27 cellular contexts compared by ENCODE assay signal in the genomic region with DNA sequence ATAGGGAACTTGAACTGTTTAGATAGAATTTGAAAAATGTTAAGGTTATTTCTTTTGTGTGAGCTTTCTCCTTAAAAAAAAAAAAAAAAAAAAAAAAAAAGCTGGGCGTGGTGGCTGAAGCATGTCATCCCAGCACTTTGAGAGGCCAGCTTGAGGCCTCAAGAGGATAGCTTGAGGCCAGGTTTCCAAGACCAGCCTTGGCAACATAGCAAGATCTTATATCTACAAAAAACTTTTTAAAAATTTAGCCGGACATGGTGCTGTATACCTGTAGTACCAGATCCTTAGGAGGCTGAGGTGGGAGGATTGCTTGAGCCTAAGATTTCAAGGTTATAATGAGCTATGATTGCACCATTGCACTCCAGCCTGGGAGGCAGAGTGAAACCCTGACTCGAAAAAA.
"Had no signal": no experiment of that assay in that cellular context is flagged by ENCODE, and none has a peak within 500 bp of the region (broad histone marks: within the 10 kb centered on the region; RNA-seq: fewer than 3 reads in every experiment).

No MANE protein-coding gene starts in this region.

- DNase-seq: activated CD4-positive, alpha-beta memory T cell treated with anti-CD3 and anti-CD28 coated beads for 36 hours; activated CD4-positive, alpha-beta T cell treated with anti-CD3 and anti-CD28 coated beads for 36 hours; activated CD4-positive, alpha-beta T cell treated with anti-CD3 and anti-CD28 coated beads, Interleukin-2, amount 10 ng/mL, durations not matched to agents 24 days and 14 days; activated CD4-positive, CD25-positive, alpha-beta regulatory T cell; activated CD4-positive, CD25-positive, alpha-beta regulatory T cell treated with anti-CD3 and anti-CD28 coated beads, Interleukin-2, amount 50 U/mL, for 72 hours; activated CD8-positive, alpha-beta memory T cell treated with anti-CD3 and anti-CD28 coated beads, Interleukin-2, amount 10 ng/mL, durations not matched to agents 7 days and 5 days; activated CD8-positive, alpha-beta memory T cell treated with anti-CD3 and anti-CD28 coated beads, Interleukin-2, amount 50 U/mL, for 4 hours; activated CD8-positive, alpha-beta T cell treated with anti-CD3 and anti-CD28 coated beads, Interleukin-2, amount 10 ng/mL, durations not matched to agents 7 days and 5 days; activated effector memory CD4-positive, alpha-beta T cell treated with anti-CD3 and anti-CD28 coated beads, Interleukin-2, amount 50 U/mL, for 16 hours; activated naive CD4-positive, alpha-beta T cell treated with anti-CD3 and anti-CD28 coated beads for 36 hours; activated naive CD8-positive, alpha-beta T cell treated with anti-CD3 and anti-CD28 coated beads for 36 hours; activated naive CD8-positive, alpha-beta T cell treated with anti-CD3 and anti-CD28 coated beads, Interleukin-2, amount 50 U/mL, for 24 hours; activated T-cell treated with anti-CD3 and anti-CD28 coated beads, Interleukin-2, amount 50 U/mL, for 1 hour; activated T-cell treated with anti-CD3 and anti-CD28 coated beads, Interleukin-2, amount 50 U/mL, for 48 hours; adrenal gland; amygdala; aorta; body of pancreas; caudate nucleus; cortex of kidney; dermis blood vessel endothelial cell; effector CD4-positive, alpha-beta T cell; effector memory CD8-positive, alpha-beta T cell; esophagus squamous epithelium; foreskin fibroblast; head of caudate nucleus; T-helper 9 cell had no signal

- H3K4me1 ChIP-seq: body of pancreas, esophagus squamous epithelium had no signal

- H3K27me3 ChIP-seq: adrenal gland, body of pancreas, esophagus squamous epithelium had no signal

- H3K27ac ChIP-seq: adrenal gland, body of pancreas, esophagus squamous epithelium had no signal

- ATAC-seq: activated CD4-positive, alpha-beta T cell treated with anti-CD3 and anti-CD28 coated beads for 36 hours; activated CD8-positive, alpha-beta memory T cell treated with anti-CD3 and anti-CD28 coated beads, Interleukin-2, amount 10 ng/mL, durations not matched to agents 7 days and 5 days; activated CD8-positive, alpha-beta T cell treated with anti-CD3 and anti-CD28 coated beads, Interleukin-2, amount 10 ng/mL, durations not matched to agents 7 days and 5 days; activated naive CD8-positive, alpha-beta T cell treated with anti-CD3 and anti-CD28 coated beads, Interleukin-2, amount 50 U/mL, for 24 hours; body of pancreas; effector memory CD8-positive, alpha-beta T cell had no signal

- H3K4me3 ChIP-seq: adrenal gland, body of pancreas, esophagus squamous epithelium had no signal

- H3K9me3 ChIP-seq: adrenal gland, body of pancreas, esophagus squamous epithelium had no signal
